18 cellular contexts compared by ENCODE assay signal in the genomic region with DNA sequence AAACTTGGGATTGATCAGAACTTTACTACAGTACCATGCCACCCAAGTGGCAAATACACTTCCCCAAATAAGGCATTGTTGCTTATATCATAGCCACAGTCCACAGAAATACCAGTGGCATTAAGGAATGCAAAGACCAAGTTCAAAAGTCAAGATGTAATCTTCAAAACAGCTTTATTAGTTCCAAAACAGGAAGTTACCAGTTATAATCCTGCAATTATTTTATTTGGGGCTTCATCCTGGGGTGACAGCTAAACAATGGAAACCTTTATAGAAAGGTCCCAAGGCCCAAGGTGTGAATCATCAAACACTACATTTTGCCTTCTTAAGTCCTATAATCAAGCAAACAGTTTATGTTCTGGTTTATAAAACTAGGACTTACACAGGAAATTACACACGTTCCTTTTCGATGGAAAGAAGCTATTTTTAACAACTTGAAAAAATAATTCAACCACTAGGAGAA. TPM values are rescaled to one million over a fixed set of nuclear protein-coding genes. Genes with fewer than 3 reads are reported as not detected.
DNase-seq lines count a peak whose midpoint lies in the region; ATAC-seq, FAIRE-seq and TF ChIP-seq lines count a peak whose summit lies in the region.
"Had no signal": no experiment of that assay in that cellular context is flagged by ENCODE, and none has a peak within 500 bp of the region (broad histone marks: within the 10 kb centered on the region; RNA-seq: fewer than 3 reads in every experiment).

No MANE protein-coding gene starts in this region.

- H2AK5ac ChIP-seq in mesendoderm (ENCODE audit: low read length) = no peak overlapping the region

- H3K27ac Mint-ChIP-seq in nephron progenitor cell = no peak overlapping the region
- H3K27ac Mint-ChIP-seq: GM23338 had no signal

- peak; percentile 41 for TF ChIP-seq POLR2A in endothelial cell of umbilical vein (IDR thresholded peaks at IDR 0.05; ENCODE audit: low read depth, low read length)

- H3K4me3 ChIP-seq in PC-3 (ENCODE audit: low read length) = no peak overlapping the region
- no peak overlapping the region for H3K4me3 ChIP-seq in endothelial cell of umbilical vein (replicated peaks in 1 of 3; ENCODE audit: insufficient read depth in 1 of 3, low read depth in 1 of 3, low read length in 3 of 3)
- H3K4me3 ChIP-seq in retinal pigment epithelial cell (ENCODE audit: low read length) = no peak overlapping the region
- H3K4me3 ChIP-seq in mesendoderm (ENCODE audit: low read length) = no peak overlapping the region
- H3K4me3 ChIP-seq: gastrocnemius medialis, GM23338 had no signal

- TF ChIP-seq CTCF in PC-3 (conservative IDR thresholded peaks at IDR 0.05; ENCODE audit: low read depth, low read length) (no peak), endothelial cell of umbilical vein (IDR thresholded peaks at IDR 0.05; ENCODE audit: extremely low read depth in 1 of 2, insufficient read depth in 1 of 2, low read depth in 1 of 2, low read length in 2 of 2) (no peak), retinal pigment epithelial cell (conservative IDR thresholded peaks at IDR 0.05; ENCODE audit: low read depth, low read length) (no peak), nephron progenitor cell (IDR thresholded peaks at IDR 0.05) (no peak)

- no peak overlapping the region for H2BK15ac ChIP-seq in mesendoderm (replicated peaks; ENCODE audit: low read depth)

- peak; percentile 86 for FAIRE-seq in endothelial cell of umbilical vein (lab: Jason Lieb, UNC)
- FAIRE-seq: colon, keratinocyte had no signal

- no peak overlapping the region for H3K56ac ChIP-seq in mesendoderm (ENCODE audit: low read length)

- H4K8ac ChIP-seq in mesendoderm (ENCODE audit: low read depth, low read length) = no peak overlapping the region

- H3K9me3 Mint-ChIP-seq in nephron progenitor cell = peaks cover 9% of the 10 kb centered on the region
- H3K9me3 Mint-ChIP-seq: GM23338 had no signal

- H3K4ac ChIP-seq in mesendoderm (ENCODE audit: low read depth, low read length) = no peak overlapping the region

- intact Hi-C loops in PC-3 (cut with micrococcal nuclease) (no loop called here), endothelial cell of umbilical vein (cut with micrococcal nuclease) (loop anchor here (1.0 kb wide), 2 partner anchors 26 to 31 kb away; a partner anchor contains a TSS)

- POLR2A ChIA-PET in PC-3 (lab: Charles Lee; ENCODE audit: unreplicated experiment) (interaction anchor here (0.5 kb wide), 1 partner anchor 34 kb away, joined by 3 read pairs; no protein-coding TSS in a partner anchor), endothelial cell of umbilical vein (lab: Charles Lee) (interaction anchor here (0.6 to 0.9 kb wide), 2 partner anchors 26 to 173 kb away, joined by 3 to 4 read pairs; no protein-coding TSS in a partner anchor)

- H3K27me3 ChIP-seq in PC-3 (ENCODE audit: low read length) (no peaks in the 10 kb centered on the region), endothelial cell of umbilical vein (ENCODE audit: control insufficient read depth in 2 of 2, insufficient read depth in 2 of 2, low read length in 2 of 2) (no peaks in the 10 kb centered on the region), mesendoderm (ENCODE audit: insufficient read depth, low read length, poor library complexity) (no peaks in the 10 kb centered on the region)
- H3K27me3 ChIP-seq: gastrocnemius medialis had no signal

- peak; percentile 54 for DNase-seq in COLO829 (ENCODE audit: low spot score)
- peak; percentile 15 for DNase-seq in PC-3
- DNase-seq in endothelial cell of umbilical vein (ENCODE audit: low read depth, low spot score) = peak; percentile 97
- peak; percentile 95 for DNase-seq in retinal pigment epithelial cell (ENCODE audit: low read depth)
- DNase-seq in nephron progenitor cell = no peak
- no peak for DNase-seq in mesendoderm
- DNase-seq: activated naive CD4-positive, alpha-beta T cell treated with anti-CD3 and anti-CD28 coated beads, Interleukin-2, amount 50 U/mL, for 16 hours; gastrocnemius medialis; NK-92 treated with Interleukin-12 subunit alpha and Interleukin-12 subunit beta, amount 100 ng/mL, for 24 hours; stimulated activated CD4-positive, alpha-beta T cell treated with anti-CD3 and anti-CD28 coated beads, Interleukin-4, amount 100 ng/mL, for 4 hours; stimulated activated naive CD4-positive, alpha-beta T cell had no signal

- no peak overlapping the region for H3K23ac ChIP-seq in mesendoderm (ENCODE audit: low read length)

- no peaks in the 10 kb centered on the region for H3F3A ChIP-seq in PC-3 (ENCODE audit: low read length, unreplicated experiment)

- no peak overlapping the region for H2BK5ac ChIP-seq in mesendoderm (ENCODE audit: low read length)

- no peaks in the 10 kb centered on the region for H3K79me2 ChIP-seq in PC-3 (ENCODE audit: low read length)
- H3K79me2 ChIP-seq in endothelial cell of umbilical vein (ENCODE audit: control insufficient read depth, insufficient read depth, low read length) = no peaks in the 10 kb centered on the region
- H3K79me2 ChIP-seq in mesendoderm (ENCODE audit: control insufficient read depth, insufficient read depth, low read length) = no peaks in the 10 kb centered on the region

- H3K79me1 ChIP-seq in mesendoderm (ENCODE audit: low read length) = no peaks in the 10 kb centered on the region

- H2AFZ ChIP-seq in PC-3 (ENCODE audit: low read length) (no peak overlapping the region), endothelial cell of umbilical vein (ENCODE audit: low read depth, low read length) (no peak overlapping the region)
- H2AFZ ChIP-seq: GM23338 had no signal

- peaks cover 4% of the 10 kb centered on the region for H3K27me3 Mint-ChIP-seq in nephron progenitor cell (ENCODE audit: low read depth, poor library complexity)

- no peaks in the 10 kb centered on the region for H3K9me1 ChIP-seq in endothelial cell of umbilical vein (replicated peaks; ENCODE audit: control insufficient read depth, extremely low read depth, insufficient read depth, low read length)

- H4K20me1 ChIP-seq in PC-3 (ENCODE audit: low read length) (no peaks in the 10 kb centered on the region), endothelial cell of umbilical vein (replicated peaks; ENCODE audit: control insufficient read depth, extremely low read depth, insufficient read depth, low read length) (no peaks in the 10 kb centered on the region)

- H3K4me1 ChIP-seq in PC-3 (ENCODE audit: insufficient read depth, low read length) = peaks cover 11% of the 10 kb centered on the region
- H3K4me1 ChIP-seq in endothelial cell of umbilical vein (ENCODE audit: control insufficient read depth, extremely low read depth, insufficient read depth, low read length) = peaks cover 52% of the 10 kb centered on the region
- H3K4me1 ChIP-seq in mesendoderm (ENCODE audit: control insufficient read depth, low read depth, low read length) = no peaks in the 10 kb centered on the region
- H3K4me1 ChIP-seq: gastrocnemius medialis had no signal

- ATAC-seq in PC-3 (peak; percentile 58), HG02798 (IDR thresholded peaks at IDR 0.05; ENCODE audit: poor library complexity, unreplicated experiment) (no peak), GM19328 (IDR thresholded peaks at IDR 0.05; ENCODE audit: unreplicated experiment) (no peak)
- ATAC-seq: gastrocnemius medialis, GM23338 had no signal

- H3K9me2 ChIP-seq in PC-3 (replicated peaks; ENCODE audit: low read length) = no peaks in the 10 kb centered on the region

- peaks cover 7% of the 10 kb centered on the region for H3K36me3 Mint-ChIP-seq in nephron progenitor cell (ENCODE audit: low read depth)

- BruUV-seq in PC-3 (replicated peaks; lab: Mats Ljungman, UMichigan) (no TSS peak), endothelial cell of umbilical vein (replicated peaks; lab: Mats Ljungman, UMichigan) (no TSS peak)

- no CpG with 5 or more reads among the region's 2 CpGs for WGBS in mesendoderm (ENCODE audit: extremely low coverage, insufficient coverage, low lambda C conversion rate)

- H3K27ac ChIP-seq in PC-3 (ENCODE audit: low read length) (no peak overlapping the region), endothelial cell of umbilical vein (ENCODE audit: insufficient read depth, low read depth, low read length) (peak overlapping the region; percentile 89), mesendoderm (ENCODE audit: low read depth, low read length) (no peak overlapping the region)
- H3K27ac ChIP-seq: gastrocnemius medialis, VCaP had no signal

- peaks cover 5% of the 10 kb centered on the region for H3K4me1 Mint-ChIP-seq in nephron progenitor cell
- H3K4me1 Mint-ChIP-seq: GM23338 had no signal

- dilution Hi-C loops in endothelial cell of umbilical vein (cut with MboI; ENCODE audit: extremely low pct_ligation_motif_present, low sequenced_read_pairs) = no loop called here

- CTCF ChIA-PET in PC-3 (lab: Charles Lee) (no interaction called here), endothelial cell of umbilical vein (lab: Charles Lee) (interaction anchor here (0.9 to 1.8 kb wide), 9 partner anchors 8 to 205 kb away, joined by 3 to 7 read pairs (median 4); a partner anchor contains a TSS)

- H4K5ac ChIP-seq in mesendoderm (ENCODE audit: low read length) = no peak overlapping the region

- H3K18ac ChIP-seq in mesendoderm (ENCODE audit: low read length) = no peak overlapping the region

- no peak overlapping the region for H2BK120ac ChIP-seq in mesendoderm (ENCODE audit: low read depth, low read length)

- H3K4me2 ChIP-seq in PC-3 (ENCODE audit: low read length) = no peak overlapping the region
- H3K4me2 ChIP-seq in endothelial cell of umbilical vein (ENCODE audit: insufficient read depth, low read length) = peak overlapping the region; percentile 53
- H3K4me2 ChIP-seq in mesendoderm (ENCODE audit: low read length) = no peak overlapping the region
- H3K4me2 ChIP-seq: GM23338 had no signal

- H3K4me3 Mint-ChIP-seq in nephron progenitor cell = no peak overlapping the region
- H3K4me3 Mint-ChIP-seq: GM23338 had no signal

- H3K9me3 ChIP-seq in PC-3 (ENCODE audit: low read length) (no peaks in the 10 kb centered on the region), endothelial cell of umbilical vein (replicated peaks; ENCODE audit: control insufficient read depth, insufficient read depth, low read length) (no peaks in the 10 kb centered on the region)
- H3K9me3 ChIP-seq: gastrocnemius medialis had no signal

- H3K36me3 ChIP-seq in PC-3 (ENCODE audit: low read depth, low read length) (no peaks in the 10 kb centered on the region), endothelial cell of umbilical vein (ENCODE audit: control insufficient read depth in 2 of 2, extremely low read depth in 1 of 2, insufficient read depth in 2 of 2, low read length in 2 of 2) (no peaks in the 10 kb centered on the region), mesendoderm (ENCODE audit: control insufficient read depth, insufficient read depth, low read length) (no peaks in the 10 kb centered on the region)
- H3K36me3 ChIP-seq: gastrocnemius medialis had no signal

- H3K9ac ChIP-seq in PC-3 (ENCODE audit: low read length) (no peak overlapping the region), endothelial cell of umbilical vein (replicated peaks; ENCODE audit: extremely low read depth, insufficient read depth, low read length) (peak overlapping the region; percentile 64), mesendoderm (ENCODE audit: low read length) (no peak overlapping the region)

RNA-seq across cellular contexts. Expression of a gene that starts 30.3 kb away (rescaled TPM):
- total RNA-seq in PC-3 (2014; rRNA removed) (42.3 and 42.9 TPM in 2 replicates), endothelial cell of umbilical vein (121 and 136 TPM in 2 replicates)
- 89.5 and 120 TPM in 2 replicates for polyA plus RNA-seq in endothelial cell of umbilical vein
- 143 and 148 TPM in 2 replicates for polyA plus RNA-seq in endothelial cell of umbilical vein (2011; cell fraction: cytosol; rRNA removed)
- polyA plus RNA-seq in endothelial cell of umbilical vein (2011; cell fraction: nucleus; rRNA removed) = 34.5 and 41.4 TPM in 2 replicates
- polyA plus RNA-seq in endothelial cell of umbilical vein (2012) = 90.3 and 101 TPM in 2 replicates
- polyA minus RNA-seq in endothelial cell of umbilical vein = 23.6 and 29.2 TPM in 2 replicates
- polyA minus RNA-seq in endothelial cell of umbilical vein (2011; cell fraction: cytosol; rRNA and poly(A)+ RNA removed) = 18.6 TPM
- 13.6 and 13.8 TPM in 2 replicates for polyA minus RNA-seq in endothelial cell of umbilical vein (2011; cell fraction: nucleus; rRNA and poly(A)+ RNA removed)
- 135 TPM for polyA plus RNA-seq in mesendoderm (2013, experiment 1 of 2)
- 134 TPM for polyA plus RNA-seq in mesendoderm (2013, experiment 2 of 2)

RNA-seq across cellular contexts. Expression of a gene that starts 55.4 kb away (rescaled TPM):
- total RNA-seq in PC-3 (2014; rRNA removed) (0.12 TPM in 1 of 2 replicates, not detected in the other), endothelial cell of umbilical vein (not detected in 2 replicates)
- polyA plus RNA-seq in endothelial cell of umbilical vein = not detected in 2 replicates
- not detected in 2 replicates for polyA plus RNA-seq in endothelial cell of umbilical vein (2011; cell fraction: cytosol; rRNA removed)
- polyA plus RNA-seq in endothelial cell of umbilical vein (2011; cell fraction: nucleus; rRNA removed) = not detected in 2 replicates
- not detected in 2 replicates for polyA plus RNA-seq in endothelial cell of umbilical vein (2012)
- polyA minus RNA-seq in endothelial cell of umbilical vein = not detected in 2 replicates
- not detected for polyA minus RNA-seq in endothelial cell of umbilical vein (2011; cell fraction: cytosol; rRNA and poly(A)+ RNA removed)
- polyA minus RNA-seq in endothelial cell of umbilical vein (2011; cell fraction: nucleus; rRNA and poly(A)+ RNA removed) = not detected in 2 replicates
- polyA plus RNA-seq in mesendoderm (2013, experiment 1 of 2) = not detected
- polyA plus RNA-seq in mesendoderm (2013, experiment 2 of 2) = 0.01 TPM
- total RNA-seq: GM23338, mucosa of gallbladder had no signal
- polyA plus RNA-seq: GM23338, keratinocyte had no signal

Comparison
In these comparisons a context has a peak if more than half of its experiments do, and no peak if none do; other contexts are left out.
1. DNase-seq: peak in COLO829 (single experiment), PC-3 (single experiment), endothelial cell of umbilical vein (single experiment) and retinal pigment epithelial cell (single experiment); none in nephron progenitor cell (single experiment) and mesendoderm (single experiment).